In genomic region chr7:132554446-132554845, GRCh38 we compare ENCODE assay signal across 9 cellular contexts. TPM values are rescaled to one million over a fixed set of nuclear protein-coding genes. Genes with fewer than 3 reads are reported as not detected.
"Had no signal": no experiment of that assay in that cellular context is flagged by ENCODE, and none has a peak within 500 bp of the region (broad histone marks: within the 10 kb centered on the region; RNA-seq: fewer than 3 reads in every experiment).

No MANE protein-coding gene starts in this region.

- H3K36me3 ChIP-seq: HAP-1 had no signal

- H3K4me2 ChIP-seq: GM23338 had no signal

- ATAC-seq: GM23338, HCT116 had no signal

- H3K9me3 ChIP-seq: HAP-1 had no signal

- H3K4me3 ChIP-seq: GM23248, GM23338, HAP-1 had no signal

- H3K27ac ChIP-seq: GM23248 had no signal

- H3K4me1 ChIP-seq: HAP-1 had no signal

- H3K9ac ChIP-seq: GM23248 had no signal

- H2AFZ ChIP-seq: GM23248, GM23338 had no signal

- DNase-seq: GM23248, GOT3, H7, H9, HCEC 1CT, HFFc6 had no signal

RNA-seq across cellular contexts. Expression of gene PLXNA4, which starts 21.8 kb away (rescaled TPM):
- polyA plus RNA-seq: GM23248 had no signal
